In the genomic region with DNA sequence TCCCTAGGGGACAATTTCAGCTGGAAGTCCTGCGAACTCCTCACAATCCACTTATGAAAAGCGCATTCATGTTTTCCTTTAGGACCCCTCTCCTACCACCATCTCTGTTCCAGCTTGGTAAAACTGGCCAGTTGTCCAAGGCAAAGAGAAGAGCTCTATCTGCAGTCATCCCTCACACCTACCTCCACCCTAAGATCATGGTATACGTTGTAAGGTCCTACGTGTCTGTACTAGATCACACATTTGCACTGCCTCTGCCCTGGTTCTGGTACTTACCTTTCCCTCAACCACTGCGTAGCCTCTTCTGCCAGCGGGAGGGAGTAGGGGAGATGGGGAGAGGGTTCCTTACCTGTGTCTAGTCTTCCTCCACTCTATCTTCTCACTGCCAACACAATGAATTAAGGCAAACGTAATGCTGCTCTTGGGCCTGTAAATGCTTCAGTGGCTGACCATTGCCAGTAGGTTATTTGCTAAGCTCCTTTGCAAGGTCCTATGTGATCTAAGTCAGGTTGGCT, we compare ENCODE assay signal across 8 cellular contexts. TPM values are rescaled to one million over a fixed set of nuclear protein-coding genes. Genes with fewer than 3 reads are reported as not detected.
DNase-seq lines count a peak whose midpoint lies in the region; ATAC-seq and TF ChIP-seq lines count a peak whose summit lies in the region.

No MANE protein-coding gene starts in this region.

- H3K4me3 ChIP-seq in SJCRH30 (peak overlapping the region; percentile 98), epithelial cell of proximal tubule (ENCODE audit: low read depth, low read length) (peak overlapping the region; percentile 77), neuronal stem cell (ENCODE audit: low read length in 2 of 2) (peak overlapping the region; percentile 68 to 78)

- DNase-seq in SJCRH30 (peak in 1 of 2 experiments; percentile 3), epithelial cell of proximal tubule (ENCODE audit: low read depth) (no peak), neuronal stem cell (ENCODE audit: low spot score) (no peak), GM13976 (ENCODE audit: low spot score) (no peak)

- TF ChIP-seq CTCF in epithelial cell of proximal tubule (conservative IDR thresholded peaks at IDR 0.05; ENCODE audit: low read depth, low read length) (no peak), GM13976 (IDR thresholded peaks at IDR 0.05; ENCODE audit: borderline replicate concordance, control extremely low read depth, extremely low read depth, insufficient read depth, missing control alignments) (no peak)

- no peak overlapping the region for H2BK120ac ChIP-seq in neuronal stem cell (ENCODE audit: low read depth, low read length)

- in situ Hi-C loops in GM13976 (cut with MboI; ENCODE audit: low sequenced_read_pairs, unreplicated experiment) = no loop called here

- H2BK12ac ChIP-seq in neuronal stem cell (ENCODE audit: low read length) = no peak overlapping the region

- H3K18ac ChIP-seq in neuronal stem cell (ENCODE audit: low read length) = no peak overlapping the region

- H3K4me2 ChIP-seq in neuronal stem cell (ENCODE audit: insufficient read depth, low read length, poor library complexity, severe bottlenecking) = peak overlapping the region; percentile 59

- peak overlapping the region; percentile 77 for H3K27ac ChIP-seq in SJCRH30
- no peak overlapping the region for H3K27ac ChIP-seq in neuronal stem cell (replicated peaks; ENCODE audit: low read length)

- ATAC-seq in GM21723 (IDR thresholded peaks at IDR 0.05; ENCODE audit: unreplicated experiment) (peak; percentile 0), HG03025 (IDR thresholded peaks at IDR 0.05; ENCODE audit: low FRiP score, unreplicated experiment) (no peak), GM18502 (IDR thresholded peaks at IDR 0.05; ENCODE audit: poor library complexity, unreplicated experiment) (no peak), GM21717 (IDR thresholded peaks at IDR 0.05; ENCODE audit: unreplicated experiment) (no peak)

- H3K79me1 ChIP-seq in neuronal stem cell (ENCODE audit: low read depth, low read length) = no peaks in the 10 kb centered on the region

- no peak overlapping the region for H4K91ac ChIP-seq in neuronal stem cell (ENCODE audit: low read depth, low read length, poor library complexity)

- H3K9me3 ChIP-seq in SJCRH30 (replicated peaks) (no peaks in the 10 kb centered on the region), neuronal stem cell (replicated peaks in 1 of 2; ENCODE audit: control insufficient read depth in 2 of 2, insufficient read depth in 1 of 2, low read depth in 1 of 2, low read length in 2 of 2) (no peaks in the 10 kb centered on the region)

- peak overlapping the region; percentile 18 for H3K9ac ChIP-seq in neuronal stem cell (ENCODE audit: low read depth, low read length, poor library complexity)

- H3K27me3 ChIP-seq in SJCRH30 = no peaks in the 10 kb centered on the region
- no peaks in the 10 kb centered on the region for H3K27me3 ChIP-seq in neuronal stem cell (ENCODE audit: control insufficient read depth in 3 of 3, insufficient read depth in 3 of 3, low read depth in 1 of 3, low read length in 3 of 3)

- H3K4me1 ChIP-seq in SJCRH30 (peaks cover 8% of the 10 kb centered on the region; the same call in 1 of the 2 replicates), neuronal stem cell (ENCODE audit: control insufficient read depth in 2 of 2, insufficient read depth in 1 of 2, low read depth in 1 of 2, low read length in 2 of 2) (peaks cover 0 to 5% of the 10 kb centered on the region in 2 donors)

- peak overlapping the region; percentile 89 for H4K8ac ChIP-seq in neuronal stem cell (ENCODE audit: low read depth, low read length)

- H3K23ac ChIP-seq in neuronal stem cell (ENCODE audit: low read depth, low read length, poor library complexity) = no peak overlapping the region

- H2AK5ac ChIP-seq in neuronal stem cell (ENCODE audit: low read depth, low read length) = no peak overlapping the region

- peak overlapping the region; percentile 90 for H2AFZ ChIP-seq in neuronal stem cell (ENCODE audit: low read length)

- no peak overlapping the region for H3K4ac ChIP-seq in neuronal stem cell (ENCODE audit: low read length)

- WGBS in neuronal stem cell (ENCODE audit: extremely low coverage in 2 of 2, insufficient read length in 2 of 2, insufficient replicate concordance in 1 of 2), 2 donors = no CpG with 5 or more reads among the region's 7 CpGs

- H2BK5ac ChIP-seq in neuronal stem cell (ENCODE audit: low read length) = peak overlapping the region; percentile 21

- H3K14ac ChIP-seq in neuronal stem cell (ENCODE audit: low read length) = no peak overlapping the region

- H2BK15ac ChIP-seq in neuronal stem cell (ENCODE audit: low read length) = no peak overlapping the region

- H3K36me3 ChIP-seq in SJCRH30 (peaks cover 4% of the 10 kb centered on the region; the same call in 1 of the 2 replicates), neuronal stem cell (replicated peaks in 1 of 2; ENCODE audit: control insufficient read depth in 2 of 2, insufficient read depth in 2 of 2, low read length in 2 of 2) (peaks cover 0 to 21% of the 10 kb centered on the region in 2 donors)

RNA-seq across cellular contexts. Expression of gene NUP133, which starts 0.7 kb away (rescaled TPM):
- 52.4 and 54.0 TPM in 2 replicates for total RNA-seq in SJCRH30 (2014; rRNA removed; shearing (Covaris generic))
- total RNA-seq in epithelial cell of proximal tubule = 34.9 and 41.1 TPM in 2 replicates
- polyA plus RNA-seq in neuronal stem cell (2013, experiment 1 of 2) = 22.6 TPM
- 24.2 TPM for polyA plus RNA-seq in neuronal stem cell (2013, experiment 2 of 2)

RNA-seq across cellular contexts. Expression of gene ABCB10, which starts 49.6 kb away (rescaled TPM):
- total RNA-seq in SJCRH30 (2014; rRNA removed; shearing (Covaris generic)) = 14.9 and 18.3 TPM in 2 replicates
- total RNA-seq in epithelial cell of proximal tubule = 15.4 and 24.9 TPM in 2 replicates
- polyA plus RNA-seq in neuronal stem cell (2013, experiment 1 of 2) = 7.1 TPM
- polyA plus RNA-seq in neuronal stem cell (2013, experiment 2 of 2) = 7.7 TPM
